In the genomic region with DNA sequence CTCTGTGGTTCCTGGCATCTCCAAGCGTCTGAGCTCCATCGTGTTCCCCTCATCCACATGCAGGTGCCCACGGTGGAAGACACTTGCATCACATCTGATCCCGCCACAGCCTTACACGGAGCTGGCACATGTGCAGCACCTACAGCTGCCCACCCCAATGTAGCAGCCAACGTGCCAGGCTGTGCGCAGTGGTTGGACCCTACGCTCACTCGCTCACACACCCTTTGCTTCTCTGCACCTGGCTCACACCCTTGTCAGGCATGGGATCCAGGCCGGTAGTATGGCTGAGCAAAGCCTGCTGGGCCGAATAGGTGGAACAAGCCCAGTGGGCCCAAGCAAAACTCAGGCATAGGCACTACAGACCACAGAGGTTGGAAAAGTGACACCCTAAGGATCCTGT, we compare ENCODE assay signal across 33 cellular contexts.
"Had no signal": no experiment of that assay in that cellular context is flagged by ENCODE, and none has a peak within 500 bp of the region (broad histone marks: within the 10 kb centered on the region; RNA-seq: fewer than 3 reads in every experiment).

No MANE protein-coding gene starts in this region.

- H3K4me3 ChIP-seq: body of pancreas, breast epithelium, Peyer's patch had no signal

- H3K4me2 ChIP-seq: KMS-11 had no signal

- H3K27ac Mint-ChIP-seq: activated CD8-positive, alpha-beta T cell treated with anti-CD3 and anti-CD28 coated beads, Interleukin-2, amount 10 ng/mL, durations not matched to agents 7 days and 5 days; activated naive CD4-positive, alpha-beta T cell treated with anti-CD3 and anti-CD28 coated beads, Interleukin-2, amount 50 U/mL, for 24 hours; activated naive CD8-positive, alpha-beta T cell treated with anti-CD3 and anti-CD28 coated beads, Interleukin-2, amount 10 ng/mL, durations not matched to agents 7 days and 5 days; activated T-cell treated with anti-CD3 and anti-CD28 coated beads, Interleukin-2, amount 50 U/mL, for 24 hours; activated T-helper 2 cell treated with anti-CD3 and anti-CD28 coated beads, Interferon-gamma antibody, Interleukin-2, Interleukin-4, amounts not matched to agents 10 μg/mL and 5 μg/mL and 100 μg/mL, durations not matched to agents 14 hours and 24 hours and 36 hours; T-cell had no signal

- H3K9me3 Mint-ChIP-seq: activated naive CD4-positive, alpha-beta T cell treated with anti-CD3 and anti-CD28 coated beads, Interleukin-2, amount 50 U/mL, for 24 hours had no signal

- H3K9ac ChIP-seq: KMS-11 had no signal

- H3K27ac ChIP-seq: body of pancreas, breast epithelium, KMS-11, Peyer's patch, WERI-Rb-1 had no signal

- H3K27me3 Mint-ChIP-seq: activated naive CD4-positive, alpha-beta T cell treated with anti-CD3 and anti-CD28 coated beads, Interleukin-2, amount 50 U/mL, for 24 hours; activated naive CD8-positive, alpha-beta T cell treated with anti-CD3 and anti-CD28 coated beads, Interleukin-2, amount 10 ng/mL, durations not matched to agents 7 days and 5 days; activated T-cell treated with anti-CD3 and anti-CD28 coated beads, Interleukin-2, amount 50 U/mL, for 24 hours; T-cell had no signal

- H3K27me3 ChIP-seq: body of pancreas, breast epithelium, Peyer's patch had no signal

- H3K4me1 Mint-ChIP-seq: activated naive CD4-positive, alpha-beta T cell treated with anti-CD3 and anti-CD28 coated beads, Interleukin-2, amount 50 U/mL, for 24 hours; activated naive CD8-positive, alpha-beta T cell treated with anti-CD3 and anti-CD28 coated beads, Interleukin-2, amount 10 ng/mL, durations not matched to agents 7 days and 5 days; T-cell had no signal

- ATAC-seq: activated CD8-positive, alpha-beta T cell treated with anti-CD3 and anti-CD28 coated beads, Interleukin-2, amount 10 ng/mL, durations not matched to agents 7 days and 5 days; body of pancreas; PC-3; SK-N-SH treated with all-trans-retinoic acid at 6 μM for 48 hours; T-cell had no signal

- H3K36me3 Mint-ChIP-seq: activated naive CD4-positive, alpha-beta T cell treated with anti-CD3 and anti-CD28 coated beads, Interleukin-2, amount 50 U/mL, for 24 hours; activated naive CD8-positive, alpha-beta T cell treated with anti-CD3 and anti-CD28 coated beads, Interleukin-2, amount 10 ng/mL, durations not matched to agents 7 days and 5 days; T-cell had no signal

- H3K4me3 Mint-ChIP-seq: activated CD8-positive, alpha-beta T cell treated with anti-CD3 and anti-CD28 coated beads, Interleukin-2, amount 10 ng/mL, durations not matched to agents 7 days and 5 days; activated naive CD4-positive, alpha-beta T cell treated with anti-CD3 and anti-CD28 coated beads, Interleukin-2, amount 50 U/mL, for 24 hours; activated naive CD8-positive, alpha-beta T cell treated with anti-CD3 and anti-CD28 coated beads, Interleukin-2, amount 10 ng/mL, durations not matched to agents 7 days and 5 days; activated T-cell treated with anti-CD3 and anti-CD28 coated beads, Interleukin-2, amount 50 U/mL, for 24 hours; T-cell had no signal

- DNase-seq: activated CD4-positive, alpha-beta T cell treated with anti-CD3 and anti-CD28 coated beads for 1 hour; activated CD4-positive, alpha-beta T cell treated with anti-CD3 and anti-CD28 coated beads for 48 hours; activated CD4-positive, CD25-positive, alpha-beta regulatory T cell; activated CD8-positive, alpha-beta T cell treated with anti-CD3 and anti-CD28 coated beads, Interleukin-2, amount 10 ng/mL, durations not matched to agents 7 days and 5 days; activated gamma-delta T cell; activated naive CD4-positive, alpha-beta T cell treated with Interleukin-2 at 50 U/mL for 16 hours; activated naive CD8-positive, alpha-beta T cell treated with anti-CD3 and anti-CD28 coated beads, Interleukin-2, amount 10 ng/mL, durations not matched to agents 7 days and 5 days; activated T-cell treated with anti-CD3 and anti-CD28 coated beads, Interleukin-2, amount 50 U/mL, for 24 hours; amygdala; body of pancreas; NCI-H1092 treated with DMSO at 0.1 percent for 48 hours; NCI-H1417; NCI-H146; NCI-H1930; NCI-H2081 treated with DMSO at 0.1 percent for 48 hours; NCI-H345; NCI-H526; NCI-H748 treated with DMSO at 0.1 percent for 48 hours; NK-92 treated with Interleukin-12 subunit alpha and Interleukin-12 subunit beta, amount 100 ng/mL, for 24 hours; PC-3; Peyer's patch; RPMI8226; SIG-M5; T-cell; T-helper 2 cell; T-helper 9 cell; WERI-Rb-1 had no signal

- FAIRE-seq: astrocyte had no signal

- H3K9me3 ChIP-seq: body of pancreas, Peyer's patch had no signal

- H3K36me3 ChIP-seq: breast epithelium, Peyer's patch, WERI-Rb-1 had no signal

- H3K4me1 ChIP-seq: body of pancreas, breast epithelium, Peyer's patch had no signal
